ENCODE assay signal across 18 cellular contexts in genomic region chr7:70586822-70587221, GRCh38.
"Had no signal": no experiment of that assay in that cellular context is flagged by ENCODE, and none has a peak within 500 bp of the region (broad histone marks: within the 10 kb centered on the region; RNA-seq: fewer than 3 reads in every experiment).

No MANE protein-coding gene starts in this region.

- H3K4me1 ChIP-seq: adrenal gland, upper lobe of left lung had no signal

- H3K4me3 ChIP-seq: adrenal gland, cardiac muscle cell, stomach, upper lobe of left lung had no signal

- ATAC-seq: effector memory CD8-positive, alpha-beta T cell; foreskin keratinocyte; left cardiac atrium; natural killer cell; sciatic nerve; stimulated activated effector memory CD8-positive, alpha-beta T cell treated with anti-CD3 and anti-CD28 coated beads, Interleukin-12 subunit alpha, Interleukin-12 subunit beta, amount 100 ng/mL, for 72 hours had no signal

- H3K27me3 ChIP-seq: adrenal gland, foreskin keratinocyte, stomach, upper lobe of left lung had no signal

- DNase-seq: activated CD8-positive, alpha-beta memory T cell treated with anti-CD3 and anti-CD28 coated beads for 24 hours; activated CD8-positive, alpha-beta memory T cell treated with anti-CD3 and anti-CD28 coated beads, Interleukin-2, amount 50 U/mL, for 48 hours; activated gamma-delta T cell; adrenal gland; effector memory CD8-positive, alpha-beta T cell; foreskin keratinocyte; glutamatergic neuron; hippocampal formation; left cardiac atrium; mesenchymal stem cell; natural killer cell; stimulated activated CD4-positive, alpha-beta T cell treated with anti-CD3 and anti-CD28 coated beads, Interleukin-4, amount 100 ng/mL, for 24 hours; stomach; T1000; upper lobe of left lung had no signal

- H3K9me3 ChIP-seq: adrenal gland, stomach, upper lobe of left lung had no signal

- H3K36me3 ChIP-seq: adrenal gland, cardiac muscle cell, stomach, upper lobe of left lung had no signal
